Comparison of ENCODE assay signal across 9 cellular contexts in the genomic region with DNA sequence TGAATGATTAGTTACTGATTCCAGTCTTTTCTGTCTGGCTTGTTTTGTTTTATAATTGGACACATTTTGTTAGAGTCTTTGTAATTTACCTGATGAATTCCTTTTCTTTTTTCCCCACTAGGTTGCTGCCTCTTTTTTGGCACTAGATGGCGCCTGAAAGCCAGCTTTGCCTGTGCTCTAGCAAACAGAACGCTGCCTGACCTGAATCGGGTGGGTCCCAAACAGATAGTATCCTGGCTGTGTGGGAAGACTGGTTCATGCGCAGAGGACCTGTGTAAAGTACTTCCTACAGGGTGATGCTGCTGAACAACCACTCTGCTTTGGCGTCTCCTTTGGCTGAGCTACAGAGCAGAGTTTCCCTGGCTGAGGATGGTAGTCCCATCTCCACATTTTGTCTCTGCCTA.
DNase-seq lines count a peak whose midpoint lies in the region; ATAC-seq, FAIRE-seq and TF ChIP-seq lines count a peak whose summit lies in the region.
"Had no signal": no experiment of that assay in that cellular context is flagged by ENCODE, and none has a peak within 500 bp of the region (broad histone marks: within the 10 kb centered on the region; RNA-seq: fewer than 3 reads in every experiment).

No MANE protein-coding gene starts in this region.

- no peaks in the 10 kb centered on the region for H3K27me3 Mint-ChIP-seq in activated naive CD8-positive, alpha-beta T cell treated with anti-CD3 and anti-CD28 coated beads, Interleukin-2, amount 10 ng/mL, durations not matched to agents 7 days and 5 days
- no peaks in the 10 kb centered on the region for H3K27me3 Mint-ChIP-seq in CD4-positive, alpha-beta T cell

- no peak overlapping the region for H3K27ac Mint-ChIP-seq in activated naive CD8-positive, alpha-beta T cell treated with anti-CD3 and anti-CD28 coated beads, Interleukin-2, amount 10 ng/mL, durations not matched to agents 7 days and 5 days
- no peak overlapping the region for H3K27ac Mint-ChIP-seq in CD4-positive, alpha-beta T cell

- FAIRE-seq in D721Med (lab: Jason Lieb, UNC) = no peak
- FAIRE-seq: pancreas had no signal

- no peak overlapping the region for H3K27ac ChIP-seq in lower lobe of right lung
- H3K27ac ChIP-seq in CD4-positive, alpha-beta T cell (ENCODE audit: low read depth, low read length) = no peak overlapping the region
- H3K27ac ChIP-seq: pancreas had no signal

- intact Hi-C loops in lower lobe of right lung (cut with DNase I) = no loop called here
- intact Hi-C loops in CD4-positive, alpha-beta T cell (cut with DNase I, micrococcal nuclease) = loop anchor here in 1 of 2 experiments (10.0 kb wide), 1 partner anchor 292 kb away; a partner anchor contains a TSS

- peaks cover 2% of the 10 kb centered on the region for H3K4me1 Mint-ChIP-seq in activated naive CD8-positive, alpha-beta T cell treated with anti-CD3 and anti-CD28 coated beads, Interleukin-2, amount 10 ng/mL, durations not matched to agents 7 days and 5 days
- H3K4me1 Mint-ChIP-seq in CD4-positive, alpha-beta T cell (ENCODE audit: low read depth) = no peaks in the 10 kb centered on the region

- no peak overlapping the region for H3K4me3 ChIP-seq in lower lobe of right lung
- H3K4me3 ChIP-seq: pancreas had no signal

- H3K36me3 ChIP-seq in lower lobe of right lung = no peaks in the 10 kb centered on the region
- H3K36me3 ChIP-seq: pancreas had no signal

- H3K4me3 Mint-ChIP-seq in activated naive CD8-positive, alpha-beta T cell treated with anti-CD3 and anti-CD28 coated beads, Interleukin-2, amount 10 ng/mL, durations not matched to agents 7 days and 5 days = no peak overlapping the region
- H3K4me3 Mint-ChIP-seq in CD4-positive, alpha-beta T cell = no peak overlapping the region

- no peaks in the 10 kb centered on the region for H3K4me1 ChIP-seq in lower lobe of right lung
- H3K4me1 ChIP-seq: pancreas had no signal

- DNase-seq in D721Med (ENCODE audit: insufficient read length, low spot score) (no peak), NCI-H526 treated with DMSO at 0.1 percent for 48 hours (lab: John Stamatoyannopoulos, UW) (peak; percentile 23), lower lobe of right lung (peak; percentile 43)
- DNase-seq in activated naive CD8-positive, alpha-beta T cell treated with anti-CD3 and anti-CD28 coated beads, Interleukin-2, amount 10 ng/mL, durations not matched to agents 7 days and 5 days = peak; percentile 33
- DNase-seq in CD4-positive, alpha-beta T cell = no peak
- DNase-seq in effector CD4-positive, alpha-beta T cell = no peak
- no peak for DNase-seq in stimulated activated naive CD4-positive, alpha-beta T cell (lab: John Stamatoyannopoulos, UW)

- H3K27me3 ChIP-seq in lower lobe of right lung (ENCODE audit: low read depth) = no peaks in the 10 kb centered on the region
- no peaks in the 10 kb centered on the region for H3K27me3 ChIP-seq in CD4-positive, alpha-beta T cell (ENCODE audit: control insufficient read depth, insufficient read depth, low read length)
- H3K27me3 ChIP-seq: pancreas had no signal

- ATAC-seq in GM21529 (IDR thresholded peaks at IDR 0.05; ENCODE audit: unreplicated experiment) = peak; percentile 72
- ATAC-seq in activated naive CD8-positive, alpha-beta T cell treated with anti-CD3 and anti-CD28 coated beads, Interleukin-2, amount 10 ng/mL, durations not matched to agents 7 days and 5 days (ENCODE audit: low read depth) = peak; percentile 68
- no peak for ATAC-seq in lower lobe of right lung
- ATAC-seq in CD4-positive, alpha-beta T cell (ENCODE audit: poor library complexity) = no peak
- ATAC-seq: pancreas had no signal

- CTCF ChIA-PET in CD4-positive, alpha-beta T cell (lab: Charles Lee) = no interaction called here

- H3K9me3 Mint-ChIP-seq in activated naive CD8-positive, alpha-beta T cell treated with anti-CD3 and anti-CD28 coated beads, Interleukin-2, amount 10 ng/mL, durations not matched to agents 7 days and 5 days = peaks cover 28% of the 10 kb centered on the region
- peaks cover 13% of the 10 kb centered on the region for H3K9me3 Mint-ChIP-seq in CD4-positive, alpha-beta T cell

- POLR2A ChIA-PET in activated naive CD8-positive, alpha-beta T cell treated with anti-CD3 and anti-CD28 coated beads, Interleukin-2, amount 10 ng/mL, durations not matched to agents 7 days and 5 days (lab: Charles Lee) = no interaction called here
- POLR2A ChIA-PET in CD4-positive, alpha-beta T cell (lab: Charles Lee) = no interaction called here

- peaks cover 16% of the 10 kb centered on the region for H3K36me3 Mint-ChIP-seq in activated naive CD8-positive, alpha-beta T cell treated with anti-CD3 and anti-CD28 coated beads, Interleukin-2, amount 10 ng/mL, durations not matched to agents 7 days and 5 days
- H3K36me3 Mint-ChIP-seq in CD4-positive, alpha-beta T cell (ENCODE audit: low read depth) = peaks cover 7% of the 10 kb centered on the region

- TF ChIP-seq CTCF in D721Med (IDR thresholded peaks at IDR 0.05; ENCODE audit: insufficient read depth, missing control alignments) (peak; percentile 56), lower lobe of right lung (IDR thresholded peaks at IDR 0.05) (peak; percentile 34)
- TF ChIP-seq CTCF in CD4-positive, alpha-beta T cell (IDR thresholded peaks at IDR 0.05) = no peak

- peaks cover 37% of the 10 kb centered on the region for H3K9me3 ChIP-seq in lower lobe of right lung
- H3K9me3 ChIP-seq in CD4-positive, alpha-beta T cell (ENCODE audit: control insufficient read depth, low read length) = peaks cover 17% of the 10 kb centered on the region

Comparison
In these comparisons a context has a peak if more than half of its experiments do, and no peak if none do; other contexts are left out.
1. DNase-seq: peak in NCI-H526 treated with DMSO at 0.1 percent for 48 hours (single experiment), activated naive CD8-positive, alpha-beta T cell treated with anti-CD3 and anti-CD28 coated beads, Interleukin-2, amount 10 ng/mL, durations not matched to agents 7 days and 5 days (single experiment) and lower lobe of right lung (single experiment); none in D721Med (single experiment), CD4-positive, alpha-beta T cell (0 of 10), effector CD4-positive, alpha-beta T cell (single experiment) and stimulated activated naive CD4-positive, alpha-beta T cell (0 of 6).
2. ATAC-seq: peak in GM21529 (single experiment) and activated naive CD8-positive, alpha-beta T cell treated with anti-CD3 and anti-CD28 coated beads, Interleukin-2, amount 10 ng/mL, durations not matched to agents 7 days and 5 days (single experiment); none in lower lobe of right lung (0 of 2) and CD4-positive, alpha-beta T cell (single experiment).